ENCODE assay signal across 36 cellular contexts in genomic region chr5:59741599-59741998, GRCh38.
"Had no signal": no experiment of that assay in that cellular context is flagged by ENCODE, and none has a peak within 500 bp of the region (broad histone marks: within the 10 kb centered on the region; RNA-seq: fewer than 3 reads in every experiment).

No MANE protein-coding gene starts in this region.

- DNase-seq: activated B cell treated with CpG ODN at 0.5 μM for 24 hours; activated CD4-positive, alpha-beta memory T cell treated with anti-CD3 and anti-CD28 coated beads for 36 hours; activated CD4-positive, alpha-beta T cell treated with anti-CD3 and anti-CD28 coated beads for 4 hours; activated CD4-positive, alpha-beta T cell treated with anti-CD3 and anti-CD28 coated beads, Interleukin-2, amount 10 ng/mL, durations not matched to agents 24 days and 14 days; activated CD4-positive, alpha-beta T cell treated with anti-CD3 and anti-CD28 coated beads, Interleukin-2, amount 50 U/mL, for 1 hour; activated CD4-positive, alpha-beta T cell treated with anti-CD3 and anti-CD28 coated beads, Interleukin-2, amount 50 U/mL, for 4 hours; activated CD4-positive, CD25-positive, alpha-beta regulatory T cell treated with anti-CD3 and anti-CD28 coated beads, Interleukin-2, amount 50 U/mL, for 72 hours; activated CD8-positive, alpha-beta memory T cell treated with anti-CD3 and anti-CD28 coated beads, Interleukin-2, amount 50 U/mL, for 4 hours; activated CD8-positive, alpha-beta T cell treated with anti-CD3 and anti-CD28 coated beads for 36 hours; activated effector memory CD4-positive, alpha-beta T cell treated with anti-CD3 and anti-CD28 coated beads, Interleukin-2, amount 50 U/mL, for 16 hours; activated gamma-delta T cell treated with Interleukin-2 at 50 U/mL for 16 hours; activated naive CD4-positive, alpha-beta T cell; activated naive CD4-positive, alpha-beta T cell treated with anti-CD3 and anti-CD28 coated beads for 36 hours; activated naive CD4-positive, alpha-beta T cell treated with anti-CD3 and anti-CD28 coated beads, Interleukin-2, amount 50 U/mL, for 16 hours; activated naive CD8-positive, alpha-beta T cell treated with anti-CD3 and anti-CD28 coated beads for 36 hours; activated T-cell treated with anti-CD3 and anti-CD28 coated beads for 4 hours; activated T-cell treated with anti-CD3 and anti-CD28 coated beads, Interleukin-2, amount 50 U/mL, for 1 hour; activated T-cell treated with anti-CD3 and anti-CD28 coated beads, Interleukin-2, amount 50 U/mL, for 4 hours; activated T-cell treated with anti-CD3 and anti-CD28 coated beads, Interleukin-2, amount 50 U/mL, for 72 hours; adrenal gland; amniotic stem cell; aorta; body of pancreas; brain microvascular endothelial cell; caudate nucleus; cerebellar nuclear complex; T-helper 1 cell; T-helper 2 cell; T-helper 9 cell had no signal

- ATAC-seq: activated CD8-positive, alpha-beta T cell treated with anti-CD3 and anti-CD28 coated beads for 36 hours; activated naive CD4-positive, alpha-beta T cell treated with anti-CD3 and anti-CD28 coated beads, Interleukin-2, amount 50 U/mL, for 72 hours; activated T-cell treated with anti-CD3 and anti-CD28 coated beads, Interleukin-2, amount 50 U/mL, for 4 hours; activated T-cell treated with anti-CD3 and anti-CD28 coated beads, Interleukin-2, amount 50 U/mL, for 72 hours; activated T-helper 17 cell treated with anti-CD3 and anti-CD28 coated beads, Interleukin-2, amount 50 U/mL, for 72 hours; body of pancreas had no signal

- H3K27me3 ChIP-seq: adrenal gland, body of pancreas, brain microvascular endothelial cell, cardiac muscle cell had no signal

- H3K9me3 ChIP-seq: adrenal gland, body of pancreas had no signal

- H3K27ac ChIP-seq: adrenal gland, body of pancreas, brain microvascular endothelial cell, cardiac muscle cell, VCaP had no signal

- H3K4me3 ChIP-seq: adrenal gland, body of pancreas, cardiac muscle cell had no signal

- H3K36me3 ChIP-seq: adrenal gland, brain microvascular endothelial cell, cardiac muscle cell had no signal

- FAIRE-seq: astrocyte, bronchial epithelial cell, TTC549 had no signal

- H3K4me1 ChIP-seq: adrenal gland had no signal
